26 cellular contexts compared by ENCODE assay signal in genomic region chr22:47564651-47565050, GRCh38.
DNase-seq lines count a peak whose midpoint lies in the region; ATAC-seq, FAIRE-seq and TF ChIP-seq lines count a peak whose summit lies in the region.
"Had no signal": no experiment of that assay in that cellular context is flagged by ENCODE, and none has a peak within 500 bp of the region (broad histone marks: within the 10 kb centered on the region; RNA-seq: fewer than 3 reads in every experiment).

No MANE protein-coding gene starts in this region.

- no peaks in the 10 kb centered on the region for H3K4me1 ChIP-seq in A673 (ENCODE audit: insufficient read depth, low read length, poor library complexity, severe bottlenecking)
- H3K4me1 ChIP-seq: heart right ventricle, neural progenitor cell, uterus had no signal

- no peaks in the 10 kb centered on the region for H3K36me3 ChIP-seq in A673 (ENCODE audit: insufficient read depth, low read length, poor library complexity, severe bottlenecking)
- H3K36me3 ChIP-seq: heart right ventricle, neural progenitor cell, uterus had no signal

- no peak for ATAC-seq in HG03457 (IDR thresholded peaks at IDR 0.05; ENCODE audit: unreplicated experiment)
- ATAC-seq: activated naive CD8-positive, alpha-beta T cell treated with anti-CD3 and anti-CD28 coated beads, Interleukin-2, amount 50 U/mL, for 24 hours; heart right ventricle; T-cell had no signal

- H3K4me3 ChIP-seq in A673 (ENCODE audit: low read depth, low read length, poor library complexity, severe bottlenecking), result no peak overlapping the region
- H3K4me3 ChIP-seq: heart right ventricle, neural progenitor cell, uterus had no signal

- no peak for TF ChIP-seq CTCF in A673 (conservative IDR thresholded peaks at IDR 0.05; ENCODE audit: low read depth, low read length)

- no peak for FAIRE-seq in GM19239 (lab: Jason Lieb, UNC)
- FAIRE-seq: GM12891 had no signal

- CTCF ChIA-PET in A673 (lab: Charles Lee), result no interaction called here

- H3K27ac ChIP-seq in A673 (ENCODE audit: low read depth, low read length, poor library complexity, severe bottlenecking), result no peak overlapping the region
- H3K27ac ChIP-seq: epithelial cell of prostate, heart right ventricle, neural progenitor cell, uterus had no signal

- H3K27me3 ChIP-seq in A673 (replicated peaks; ENCODE audit: insufficient read depth, low read depth, low read length, poor library complexity), result no peaks in the 10 kb centered on the region
- H3K27me3 ChIP-seq: neural progenitor cell, uterus had no signal

- intact Hi-C loops in A673 (cut with micrococcal nuclease; ENCODE audit: unreplicated experiment), result no loop called here

- peak; percentile 29 for DNase-seq in A673 (ENCODE audit: low spot score)
- DNase-seq in D341Med (ENCODE audit: low spot score), result peak; percentile 14
- peak; percentile 61 for DNase-seq in NCI-H510A (lab: John Stamatoyannopoulos, UW)
- DNase-seq in islet precursor cell, result peak; percentile 15
- DNase-seq in activated CD4-positive, CD25-positive, alpha-beta regulatory T cell (lab: John Stamatoyannopoulos, UW), result no peak
- no peak for DNase-seq in NCI-H2227 (lab: John Stamatoyannopoulos, UW; ENCODE audit: unreplicated experiment)
- DNase-seq in GM19239 (ENCODE audit: insufficient read length, low spot score), result no peak
- DNase-seq: activated CD4-positive, alpha-beta T cell treated with anti-CD3 and anti-CD28 coated beads, Interleukin-2, amount 10 ng/mL, durations not matched to agents 24 days and 14 days; activated effector memory CD4-positive, alpha-beta T cell treated with Interleukin-2 at 50 U/mL for 16 hours; activated naive CD8-positive, alpha-beta T cell treated with anti-CD3 and anti-CD28 coated beads, Interleukin-2, amount 50 U/mL, for 24 hours; CD4-positive, alpha-beta T cell; cerebellar nuclear complex; DMS79; foreskin fibroblast; HCEC 1CT; heart right ventricle; KBM-7; NCI-H2029; NCI-H526 treated with DMSO at 0.1 percent for 48 hours; Right ventricle myocardium superior; T-cell; uterus had no signal

- POLR2A ChIA-PET in A673 (lab: Charles Lee; ENCODE audit: low non-redundant PET), result no interaction called here

- no TSS peak for BruUV-seq in A673 (replicated peaks; lab: Mats Ljungman, UMichigan)

- H3K9me3 ChIP-seq in A673 (ENCODE audit: low read depth, low read length, poor library complexity, severe bottlenecking), result no peaks in the 10 kb centered on the region
- H3K9me3 ChIP-seq: heart right ventricle, uterus had no signal

Comparison
In these comparisons a context has a peak if more than half of its experiments do, and no peak if none do; other contexts are left out.
1. DNase-seq: peak in A673 (single experiment), D341Med (single experiment), NCI-H510A (single experiment) and islet precursor cell (single experiment); none in activated CD4-positive, CD25-positive, alpha-beta regulatory T cell (0 of 4), NCI-H2227 (single experiment) and GM19239 (single experiment).